Comparison of ENCODE assay signal across 5 cellular contexts in genomic region chr11:57705432-57705831, GRCh38. TPM values are rescaled to one million over a fixed set of nuclear protein-coding genes. Genes with fewer than 3 reads are reported as not detected.
"Had no signal": no experiment of that assay in that cellular context is flagged by ENCODE, and none has a peak within 500 bp of the region (broad histone marks: within the 10 kb centered on the region; RNA-seq: fewer than 3 reads in every experiment).

No MANE protein-coding gene starts in this region.

RNA-seq across cellular contexts. Expression of gene BTBD18, which starts 46.2 kb away (rescaled TPM):
- total RNA-seq: M059J, PC-3, Peyer's patch, Right ventricle myocardium superior, SJSA1 had no signal
